Comparison of ENCODE assay signal across 18 cellular contexts in the genomic region with DNA sequence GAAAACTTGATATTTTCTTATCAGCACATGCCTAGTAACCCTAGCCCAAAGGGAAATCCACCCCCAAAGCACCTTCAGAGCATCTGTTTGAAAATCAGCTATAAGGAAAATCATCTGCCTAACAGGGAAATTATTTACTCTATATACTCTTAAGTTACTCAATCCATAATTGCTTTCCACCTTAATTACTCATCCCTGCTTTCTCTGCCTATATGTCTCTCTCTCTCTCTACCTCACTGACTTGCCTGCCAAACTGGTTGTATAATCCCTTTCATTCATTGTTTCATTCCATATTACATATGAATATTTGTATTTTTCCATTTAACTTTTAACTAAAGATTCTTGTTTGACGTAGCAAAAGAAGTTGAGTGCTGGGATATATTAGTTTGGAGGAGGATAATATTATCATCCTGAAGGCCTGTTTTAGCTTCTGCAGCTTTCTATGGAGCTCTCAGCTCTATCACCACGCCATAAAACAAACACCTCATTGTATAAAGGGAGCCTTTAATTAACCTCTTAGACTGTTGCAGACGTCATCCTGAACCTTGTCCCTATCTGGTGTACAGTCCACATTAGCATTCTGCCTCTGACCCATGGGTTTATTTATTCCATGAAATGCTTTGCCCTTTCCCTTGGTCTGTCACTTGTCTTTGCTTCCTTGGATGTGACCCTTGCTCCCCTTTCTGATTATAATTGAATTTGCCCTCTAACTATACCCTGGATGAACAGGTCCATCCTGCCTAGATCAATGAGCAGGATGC.
"Had no signal": no experiment of that assay in that cellular context is flagged by ENCODE, and none has a peak within 500 bp of the region (broad histone marks: within the 10 kb centered on the region; RNA-seq: fewer than 3 reads in every experiment).

No MANE protein-coding gene starts in this region.

- H3K27me3 ChIP-seq: gastrocnemius medialis, heart left ventricle, right atrium auricular region, tibial artery, uterus had no signal

- H3K4me3 ChIP-seq: coronary artery, gastrocnemius medialis, heart left ventricle, right atrium auricular region, skin epidermis, tibial artery, uterus had no signal

- H3K9me3 ChIP-seq: gastrocnemius medialis, heart left ventricle, right atrium auricular region, tibial artery, uterus had no signal

- H3K9me3 Mint-ChIP-seq: activated B cell treated with CpG ODN at 0.5 μM for 24 hours; activated naive CD4-positive, alpha-beta T cell treated with anti-CD3 and anti-CD28 coated beads, Interleukin-2, amount 50 U/mL, for 72 hours; activated T-cell treated with anti-CD3 and anti-CD28 coated beads, Interleukin-2, amount 50 U/mL, for 72 hours; naive thymus-derived CD4-positive, alpha-beta T cell; T-helper 2 cell treated with Interferon-gamma antibody and Interleukin-4, amounts not matched to agents 5 μg/mL and 100 μg/mL, for 36 hours had no signal

- H3K4me1 Mint-ChIP-seq: activated B cell treated with CpG ODN at 0.5 μM for 24 hours; naive thymus-derived CD4-positive, alpha-beta T cell had no signal

- H3K27ac Mint-ChIP-seq: activated B cell treated with CpG ODN at 0.5 μM for 24 hours; activated naive CD4-positive, alpha-beta T cell treated with anti-CD3 and anti-CD28 coated beads, Interleukin-2, amount 50 U/mL, for 72 hours; activated T-cell treated with anti-CD3 and anti-CD28 coated beads, Interleukin-2, amount 50 U/mL, for 72 hours; naive thymus-derived CD4-positive, alpha-beta T cell; T-helper 2 cell treated with Interferon-gamma antibody and Interleukin-4, amounts not matched to agents 5 μg/mL and 100 μg/mL, for 36 hours had no signal

- H3K4me1 ChIP-seq: gastrocnemius medialis, heart left ventricle, right atrium auricular region, tibial artery, uterus had no signal

- DNase-seq: activated B cell treated with CpG ODN at 0.5 μM for 24 hours; activated CD4-positive, alpha-beta T cell treated with anti-CD3 and anti-CD28 coated beads for 48 hours; activated CD8-positive, alpha-beta memory T cell treated with anti-CD3 and anti-CD28 coated beads, Interleukin-2, amount 50 U/mL, for 48 hours; activated gamma-delta T cell; activated T-cell treated with anti-CD3 and anti-CD28 coated beads, Interleukin-2, amount 50 U/mL, for 72 hours; central memory CD4-positive, alpha-beta T cell; gastrocnemius medialis; heart left ventricle; naive thymus-derived CD4-positive, alpha-beta T cell; stimulated activated CD4-positive, alpha-beta T cell treated with anti-CD3 and anti-CD28 coated beads, Interleukin-4, amount 100 ng/mL, for 24 hours; stimulated activated naive CD4-positive, alpha-beta T cell; tibial artery; uterus had no signal

- H3K27ac ChIP-seq: coronary artery, gastrocnemius medialis, heart left ventricle, right atrium auricular region, skin epidermis, tibial artery, uterus had no signal

- H3K4me3 Mint-ChIP-seq: activated B cell treated with CpG ODN at 0.5 μM for 24 hours; activated T-cell treated with anti-CD3 and anti-CD28 coated beads, Interleukin-2, amount 50 U/mL, for 72 hours; naive thymus-derived CD4-positive, alpha-beta T cell; T-helper 2 cell treated with Interferon-gamma antibody and Interleukin-4, amounts not matched to agents 5 μg/mL and 100 μg/mL, for 36 hours had no signal

- H3K36me3 Mint-ChIP-seq: activated naive CD4-positive, alpha-beta T cell treated with anti-CD3 and anti-CD28 coated beads, Interleukin-2, amount 50 U/mL, for 72 hours; naive thymus-derived CD4-positive, alpha-beta T cell had no signal

- H3K36me3 ChIP-seq: gastrocnemius medialis, heart left ventricle, right atrium auricular region, tibial artery, uterus had no signal

- ATAC-seq: activated naive CD4-positive, alpha-beta T cell treated with anti-CD3 and anti-CD28 coated beads, Interleukin-2, amount 50 U/mL, for 72 hours; activated T-cell treated with anti-CD3 and anti-CD28 coated beads, Interleukin-2, amount 50 U/mL, for 72 hours; gastrocnemius medialis; heart left ventricle had no signal
